Comparison of ENCODE assay signal across 1 cellular context in the genomic region with DNA sequence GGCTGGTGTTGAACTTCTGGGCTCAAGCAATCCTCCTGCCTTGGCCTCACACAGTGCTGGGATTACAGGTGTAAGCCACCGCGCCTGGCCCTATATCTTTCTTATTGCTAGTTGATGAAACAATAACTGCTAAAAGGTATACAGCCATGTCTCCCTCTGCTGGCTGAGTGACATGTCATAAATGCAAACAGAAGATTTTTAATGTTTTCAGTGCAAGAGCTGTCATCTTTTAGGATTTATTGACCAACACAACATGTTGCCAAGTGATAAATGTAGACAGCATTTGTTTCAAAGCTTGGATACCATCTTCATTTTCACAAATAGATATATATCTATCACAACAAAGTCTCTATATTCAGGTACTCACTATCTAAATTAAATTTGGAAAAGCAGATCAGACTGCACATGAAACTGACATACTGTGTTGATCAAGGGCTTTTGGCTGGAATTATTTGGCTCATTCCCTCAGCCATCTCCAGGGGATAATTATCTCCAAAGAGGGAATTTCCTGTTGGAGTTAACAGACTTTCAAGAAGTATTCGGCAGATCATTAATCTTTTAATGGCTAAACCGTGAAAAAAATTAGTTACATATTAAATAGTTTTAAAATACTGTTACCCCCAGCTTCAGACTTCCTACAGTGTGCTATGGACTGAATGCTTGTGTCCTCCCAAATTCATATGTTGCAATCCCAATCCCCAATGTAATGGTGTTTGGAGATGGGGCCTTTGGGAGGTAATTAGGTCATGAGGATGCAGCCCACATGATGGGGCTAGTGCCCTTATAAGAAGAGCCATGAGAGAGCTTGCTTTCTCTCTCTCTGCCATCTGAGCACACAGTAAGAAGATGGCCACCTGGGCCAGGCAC.
TF ChIP-seq lines count a peak whose summit lies in the region.

No MANE protein-coding gene starts in this region.

TF ChIP-seq in HEK293, 187 proteins besides CTCF, POLR2A, EP300 and RAD21 (continued from another document):
- peak; percentile 64 for TF ChIP-seq PRDM4 (tag by site-specific recombination; IDR thresholded peaks at IDR 0.05)
- peak; percentile 90 for TF ChIP-seq ZNF664 (tag by site-specific recombination; IDR thresholded peaks at IDR 0.05)
- no peak for TF ChIP-seq ZNF223 (tag by site-specific recombination; IDR thresholded peaks at IDR 0.05)
- no peak for TF ChIP-seq ZNF776 (tag by site-specific recombination; IDR thresholded peaks at IDR 0.05; ENCODE audit: borderline replicate concordance)
- TF ChIP-seq YY2 (tag by site-specific recombination; IDR thresholded peaks at IDR 0.05): no peak
- TF ChIP-seq, protein P1, sequence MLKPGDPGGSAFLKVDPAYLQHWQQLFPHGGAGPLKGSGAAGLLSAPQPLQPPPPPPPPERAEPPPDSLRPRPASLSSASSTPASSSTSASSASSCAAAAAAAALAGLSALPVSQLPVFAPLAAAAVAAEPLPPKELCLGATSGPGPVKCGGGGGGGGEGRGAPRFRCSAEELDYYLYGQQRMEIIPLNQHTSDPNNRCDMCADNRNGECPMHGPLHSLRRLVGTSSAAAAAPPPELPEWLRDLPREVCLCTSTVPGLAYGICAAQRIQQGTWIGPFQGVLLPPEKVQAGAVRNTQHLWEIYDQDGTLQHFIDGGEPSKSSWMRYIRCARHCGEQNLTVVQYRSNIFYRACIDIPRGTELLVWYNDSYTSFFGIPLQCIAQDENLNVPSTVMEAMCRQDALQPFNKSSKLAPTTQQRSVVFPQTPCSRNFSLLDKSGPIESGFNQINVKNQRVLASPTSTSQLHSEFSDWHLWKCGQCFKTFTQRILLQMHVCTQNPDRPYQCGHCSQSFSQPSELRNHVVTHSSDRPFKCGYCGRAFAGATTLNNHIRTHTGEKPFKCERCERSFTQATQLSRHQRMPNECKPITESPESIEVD (tag by site-specific recombination; IDR thresholded peaks at IDR 0.05): peak; percentile 76
- TF ChIP-seq ZNF677 (tag by site-specific recombination; IDR thresholded peaks at IDR 0.05): no peak
- no peak for TF ChIP-seq ZBTB10 (tag by site-specific recombination; IDR thresholded peaks at IDR 0.05)
